ENCODE assay signal across 1 cellular context in genomic region chr16:89701425-89702406, GRCh38.
TF ChIP-seq lines count a peak whose summit lies in the region.

A gene with protein sequence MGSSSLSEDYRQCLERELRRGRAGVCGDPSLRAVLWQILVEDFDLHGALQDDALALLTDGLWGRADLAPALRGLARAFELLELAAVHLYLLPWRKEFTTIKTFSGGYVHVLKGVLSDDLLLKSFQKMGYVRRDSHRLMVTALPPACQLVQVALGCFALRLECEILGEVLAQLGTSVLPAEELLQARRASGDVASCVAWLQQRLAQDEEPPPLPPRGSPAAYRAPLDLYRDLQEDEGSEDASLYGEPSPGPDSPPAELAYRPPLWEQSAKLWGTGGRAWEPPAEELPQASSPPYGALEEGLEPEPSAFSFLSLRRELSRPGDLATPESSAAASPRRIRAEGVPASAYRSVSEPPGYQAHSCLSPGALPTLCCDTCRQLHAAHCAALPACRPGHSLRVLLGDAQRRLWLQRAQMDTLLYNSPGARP (minus strand): TSS chr16:89701705. CDS start chr16:89701232, 473 bp downstream.

TF ChIP-seq in HepG2, 621 proteins besides CTCF, POLR2A, EP300 and RAD21 (continued from another document and continues in another):
- TF ChIP-seq ZNF614 (CRISPR knock-in tag; IDR thresholded peaks at IDR 0.05; ENCODE audit: borderline replicate concordance) = peak; percentile 41; the same call in 1 of the 2 replicates
- TF ChIP-seq IKZF5 (CRISPR knock-in tag; IDR thresholded peaks at IDR 0.05) = 0 out of 2 replicates have a peak, but pooled peaks have one; percentile 7
- TF ChIP-seq ZNF788 (CRISPR knock-in tag; IDR thresholded peaks at IDR 0.05; ENCODE audit: borderline replicate concordance) = no peak; the same call in 1 of the 2 replicates
- TF ChIP-seq SMAD1 (CRISPR knock-in tag; IDR thresholded peaks at IDR 0.05; ENCODE audit: borderline replicate concordance, low read depth) = peak; percentile 64
- no peak for TF ChIP-seq PCBP1 (IDR thresholded peaks at IDR 0.05; ENCODE audit: borderline replicate concordance, low read depth, low read length)
- no peak for TF ChIP-seq POGZ (CRISPR knock-in tag; IDR thresholded peaks at IDR 0.05)
- TF ChIP-seq CC2D1A (CRISPR knock-in tag; IDR thresholded peaks at IDR 0.05) = 0 out of 2 replicates have a peak, but pooled peaks have one; percentile 58
- TF ChIP-seq ZNF256 (CRISPR knock-in tag; conservative IDR thresholded peaks at IDR 0.05) = 0 out of 2 replicates have a peak, but pooled peaks have one; percentile 50
- no peak for TF ChIP-seq GZF1 (CRISPR knock-in tag; IDR thresholded peaks at IDR 0.05)
- TF ChIP-seq FOSL2 (CRISPR knock-in tag; IDR thresholded peaks at IDR 0.05) = peak; percentile 6; the same call in 1 of the 2 replicates
- TF ChIP-seq ZFP41 (CRISPR knock-in tag; IDR thresholded peaks at IDR 0.05; ENCODE audit: borderline replicate concordance) = no peak
- TF ChIP-seq, protein P1, sequence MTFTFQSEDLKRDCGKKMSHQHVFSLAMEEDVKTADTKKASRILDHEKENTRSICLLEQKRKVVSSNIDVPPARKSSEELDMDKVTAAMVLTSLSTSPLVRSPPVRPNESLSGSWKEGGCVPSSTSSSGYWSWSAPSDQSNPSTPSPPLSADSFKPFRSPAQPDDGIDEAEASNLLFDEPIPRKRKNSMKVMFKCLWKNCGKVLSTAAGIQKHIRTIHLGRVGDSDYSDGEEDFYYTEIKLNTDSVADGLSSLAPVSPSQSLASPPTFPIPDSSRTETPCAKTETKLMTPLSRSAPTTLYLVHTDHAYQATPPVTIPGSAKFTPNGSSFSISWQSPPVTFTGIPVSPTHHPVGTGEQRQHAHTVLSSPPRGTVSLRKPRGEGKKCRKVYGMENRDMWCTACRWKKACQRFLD (CRISPR knock-in tag; IDR thresholded peaks at IDR 0.05; ENCODE audit: borderline replicate concordance) = peak; percentile 85; the same call in 1 of the 2 replicates
- TF ChIP-seq FOXO1 (CRISPR knock-in tag; IDR thresholded peaks at IDR 0.05) = peak; percentile 17
- TF ChIP-seq HMG20B (CRISPR knock-in tag; conservative IDR thresholded peaks at IDR 0.05) = no peak; the same call in 1 of the 2 replicates
- peak; percentile 54; the same call in 1 of the 2 replicates for TF ChIP-seq CREB1 (IDR thresholded peaks at IDR 0.05)
- no peak for TF ChIP-seq CREB1 (CRISPR knock-in tag; IDR thresholded peaks at IDR 0.05)
- no peak for TF ChIP-seq ZNF496 (CRISPR knock-in tag; IDR thresholded peaks at IDR 0.05; ENCODE audit: insufficient replicate concordance)
- TF ChIP-seq NR2C2 (CRISPR knock-in tag; IDR thresholded peaks at IDR 0.05; ENCODE audit: borderline replicate concordance) = no peak
- TF ChIP-seq, protein P2, sequence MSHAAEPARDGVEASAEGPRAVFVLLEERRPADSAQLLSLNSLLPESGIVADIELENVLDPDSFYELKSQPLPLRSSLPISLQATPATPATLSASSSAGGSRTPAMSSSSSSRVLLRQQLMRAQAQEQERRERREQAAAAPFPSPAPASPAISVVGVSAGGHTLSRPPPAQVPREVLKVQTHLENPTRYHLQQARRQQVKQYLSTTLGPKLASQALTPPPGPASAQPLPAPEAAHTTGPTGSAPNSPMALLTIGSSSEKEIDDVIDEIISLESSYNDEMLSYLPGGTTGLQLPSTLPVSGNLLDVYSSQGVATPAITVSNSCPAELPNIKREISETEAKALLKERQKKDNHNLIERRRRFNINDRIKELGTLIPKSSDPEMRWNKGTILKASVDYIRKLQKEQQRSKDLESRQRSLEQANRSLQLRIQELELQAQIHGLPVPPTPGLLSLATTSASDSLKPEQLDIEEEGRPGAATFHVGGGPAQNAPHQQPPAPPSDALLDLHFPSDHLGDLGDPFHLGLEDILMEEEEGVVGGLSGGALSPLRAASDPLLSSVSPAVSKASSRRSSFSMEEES (CRISPR knock-in tag; IDR thresholded peaks at IDR 0.05) = peak; percentile 44; the same call in 1 of the 2 replicates
- TF ChIP-seq, protein P3, sequence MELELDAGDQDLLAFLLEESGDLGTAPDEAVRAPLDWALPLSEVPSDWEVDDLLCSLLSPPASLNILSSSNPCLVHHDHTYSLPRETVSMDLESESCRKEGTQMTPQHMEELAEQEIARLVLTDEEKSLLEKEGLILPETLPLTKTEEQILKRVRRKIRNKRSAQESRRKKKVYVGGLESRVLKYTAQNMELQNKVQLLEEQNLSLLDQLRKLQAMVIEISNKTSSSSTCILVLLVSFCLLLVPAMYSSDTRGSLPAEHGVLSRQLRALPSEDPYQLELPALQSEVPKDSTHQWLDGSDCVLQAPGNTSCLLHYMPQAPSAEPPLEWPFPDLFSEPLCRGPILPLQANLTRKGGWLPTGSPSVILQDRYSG (CRISPR knock-in tag; IDR thresholded peaks at IDR 0.05) = peak; percentile 89; the same call in 1 of the 2 replicates
- no peak for TF ChIP-seq ZBTB44 (CRISPR knock-in tag; IDR thresholded peaks at IDR 0.05)
- no peak for TF ChIP-seq CBX5 (CRISPR knock-in tag; IDR thresholded peaks at IDR 0.05; ENCODE audit: borderline replicate concordance)
- no peak for TF ChIP-seq CENPBD1 (CRISPR knock-in tag; IDR thresholded peaks at IDR 0.05; ENCODE audit: borderline replicate concordance, low read depth)
- TF ChIP-seq PHF8 (CRISPR knock-in tag; IDR thresholded peaks at IDR 0.05) = peak; percentile 71
- peak; percentile 80 for TF ChIP-seq NFYB (CRISPR knock-in tag; IDR thresholded peaks at IDR 0.05)
- TF ChIP-seq ZKSCAN5 (CRISPR knock-in tag; IDR thresholded peaks at IDR 0.05) = 0 out of 2 replicates have a peak, but pooled peaks have one; percentile 50
- TF ChIP-seq BCL6 (CRISPR knock-in tag; IDR thresholded peaks at IDR 0.05) = no peak; the same call in 1 of the 2 replicates
- TF ChIP-seq ZNF275 (CRISPR knock-in tag; IDR thresholded peaks at IDR 0.05; ENCODE audit: borderline replicate concordance) = no peak
- 0 out of 2 replicates have a peak, but pooled peaks have one; percentile 43 for TF ChIP-seq ZFP37 (CRISPR knock-in tag; IDR thresholded peaks at IDR 0.05; ENCODE audit: borderline replicate concordance)
- TF ChIP-seq ZNF512B (CRISPR knock-in tag; IDR thresholded peaks at IDR 0.05; ENCODE audit: borderline replicate concordance) = no peak
- peak; percentile 22; the same call in 1 of the 2 replicates for TF ChIP-seq ZNF362 (CRISPR knock-in tag; IDR thresholded peaks at IDR 0.05; ENCODE audit: borderline replicate concordance)
- TF ChIP-seq, protein P4, sequence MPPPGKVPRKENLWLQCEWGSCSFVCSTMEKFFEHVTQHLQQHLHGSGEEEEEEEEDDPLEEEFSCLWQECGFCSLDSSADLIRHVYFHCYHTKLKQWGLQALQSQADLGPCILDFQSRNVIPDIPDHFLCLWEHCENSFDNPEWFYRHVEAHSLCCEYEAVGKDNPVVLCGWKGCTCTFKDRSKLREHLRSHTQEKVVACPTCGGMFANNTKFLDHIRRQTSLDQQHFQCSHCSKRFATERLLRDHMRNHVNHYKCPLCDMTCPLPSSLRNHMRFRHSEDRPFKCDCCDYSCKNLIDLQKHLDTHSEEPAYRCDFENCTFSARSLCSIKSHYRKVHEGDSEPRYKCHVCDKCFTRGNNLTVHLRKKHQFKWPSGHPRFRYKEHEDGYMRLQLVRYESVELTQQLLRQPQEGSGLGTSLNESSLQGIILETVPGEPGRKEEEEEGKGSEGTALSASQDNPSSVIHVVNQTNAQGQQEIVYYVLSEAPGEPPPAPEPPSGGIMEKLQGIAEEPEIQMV (CRISPR knock-in tag; IDR thresholded peaks at IDR 0.05; ENCODE audit: low read depth) = no peak
- no peak for TF ChIP-seq TCF7L2 (IDR thresholded peaks at IDR 0.05; ENCODE audit: low read depth, low read length)
- 0 out of 2 replicates have a peak, but pooled peaks have one; percentile 83 for TF ChIP-seq ZNF33B (CRISPR knock-in tag; IDR thresholded peaks at IDR 0.05)
- TF ChIP-seq ZFX (CRISPR knock-in tag; IDR thresholded peaks at IDR 0.05; ENCODE audit: low read depth) = peak; percentile 93
- 0 out of 2 replicates have a peak, but pooled peaks have one; percentile 33 for TF ChIP-seq ZNF33A (CRISPR knock-in tag; IDR thresholded peaks at IDR 0.05; ENCODE audit: borderline replicate concordance)
- 0 out of 2 replicates have a peak, but pooled peaks have one; percentile 27 for TF ChIP-seq CAMTA2 (CRISPR knock-in tag; IDR thresholded peaks at IDR 0.05; ENCODE audit: borderline replicate concordance)
- TF ChIP-seq, protein P5, sequence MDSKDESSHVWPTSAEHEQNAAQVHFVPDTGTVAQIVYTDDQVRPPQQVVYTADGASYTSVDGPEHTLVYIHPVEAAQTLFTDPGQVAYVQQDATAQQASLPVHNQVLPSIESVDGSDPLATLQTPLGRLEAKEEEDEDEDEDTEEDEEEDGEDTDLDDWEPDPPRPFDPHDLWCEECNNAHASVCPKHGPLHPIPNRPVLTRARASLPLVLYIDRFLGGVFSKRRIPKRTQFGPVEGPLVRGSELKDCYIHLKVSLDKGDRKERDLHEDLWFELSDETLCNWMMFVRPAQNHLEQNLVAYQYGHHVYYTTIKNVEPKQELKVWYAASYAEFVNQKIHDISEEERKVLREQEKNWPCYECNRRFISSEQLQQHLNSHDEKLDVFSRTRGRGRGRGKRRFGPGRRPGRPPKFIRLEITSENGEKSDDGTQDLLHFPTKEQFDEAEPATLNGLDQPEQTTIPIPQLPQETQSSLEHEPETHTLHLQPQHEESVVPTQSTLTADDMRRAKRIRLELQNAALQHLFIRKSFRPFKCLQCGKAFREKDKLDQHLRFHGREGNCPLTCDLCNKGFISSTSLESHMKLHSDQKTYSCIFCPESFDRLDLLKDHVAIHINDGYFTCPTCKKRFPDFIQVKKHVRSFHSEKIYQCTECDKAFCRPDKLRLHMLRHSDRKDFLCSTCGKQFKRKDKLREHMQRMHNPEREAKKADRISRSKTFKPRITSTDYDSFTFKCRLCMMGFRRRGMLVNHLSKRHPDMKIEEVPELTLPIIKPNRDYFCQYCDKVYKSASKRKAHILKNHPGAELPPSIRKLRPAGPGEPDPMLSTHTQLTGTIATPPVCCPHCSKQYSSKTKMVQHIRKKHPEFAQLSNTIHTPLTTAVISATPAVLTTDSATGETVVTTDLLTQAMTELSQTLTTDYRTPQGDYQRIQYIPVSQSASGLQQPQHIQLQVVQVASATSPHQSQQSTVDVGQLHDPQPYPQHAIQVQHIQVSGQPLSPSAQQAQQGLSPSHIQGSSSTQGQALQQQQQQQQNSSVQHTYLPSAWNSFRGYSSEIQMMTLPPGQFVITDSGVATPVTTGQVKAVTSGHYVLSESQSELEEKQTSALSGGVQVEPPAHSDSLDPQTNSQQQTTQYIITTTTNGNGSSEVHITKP (CRISPR knock-in tag; IDR thresholded peaks at IDR 0.05; ENCODE audit: low read depth) = no peak
- TF ChIP-seq SOX5 (CRISPR knock-in tag; IDR thresholded peaks at IDR 0.05; ENCODE audit: borderline replicate concordance) = 0 out of 2 replicates have a peak, but pooled peaks have one; percentile 10
- peak; percentile 33; the same call in 1 of the 2 replicates for TF ChIP-seq ZNF766 (CRISPR knock-in tag; IDR thresholded peaks at IDR 0.05; ENCODE audit: borderline replicate concordance)
